15 cellular contexts compared by ENCODE assay signal in genomic region chr3:183692436-183692835, GRCh38. TPM values are rescaled to one million over a fixed set of nuclear protein-coding genes. Genes with fewer than 3 reads are reported as not detected.
DNase-seq lines count a peak whose midpoint lies in the region; ATAC-seq and TF ChIP-seq lines count a peak whose summit lies in the region.
"Had no signal": no experiment of that assay in that cellular context is flagged by ENCODE, and none has a peak within 500 bp of the region (broad histone marks: within the 10 kb centered on the region; RNA-seq: fewer than 3 reads in every experiment).

No MANE protein-coding gene starts in this region.

- no peak for ATAC-seq in stimulated activated effector memory CD8-positive, alpha-beta T cell treated with anti-CD3 and anti-CD28 coated beads, Interleukin-12 subunit alpha, Interleukin-12 subunit beta, amount 100 ng/mL, for 72 hours
- ATAC-seq: SK-N-SH treated with all-trans-retinoic acid at 6 μM for 48 hours had no signal

- H3K23ac ChIP-seq in trophoblast cell (ENCODE audit: low read length), result no peak overlapping the region

- peaks cover under 1% of the 10 kb centered on the region for H3K79me1 ChIP-seq in trophoblast cell (ENCODE audit: low read length)

- H2BK120ac ChIP-seq in trophoblast cell (ENCODE audit: insufficient read depth, low read length, poor library complexity), result no peak overlapping the region

- no peak overlapping the region for H2BK5ac ChIP-seq in trophoblast cell (ENCODE audit: low read depth, low read length, poor library complexity)

- no peaks in the 10 kb centered on the region for H3K9me3 Mint-ChIP-seq in neural progenitor cell
- no peaks in the 10 kb centered on the region for H3K9me3 Mint-ChIP-seq in stimulated activated effector memory CD8-positive, alpha-beta T cell treated with anti-CD3 and anti-CD28 coated beads, Interleukin-12 subunit alpha, Interleukin-12 subunit beta, amount 100 ng/mL, for 72 hours

- no peaks in the 10 kb centered on the region for H4K20me1 ChIP-seq in neural progenitor cell (ENCODE audit: low read depth)

- H3K18ac ChIP-seq in trophoblast cell (ENCODE audit: low read length), result no peak overlapping the region

- no peak overlapping the region for H4K12ac ChIP-seq in trophoblast cell (ENCODE audit: low read depth, low read length)

- DNase-seq in ELF-1 (ENCODE audit: low read depth, low spot score) (peak; percentile 82), NCI-H69 (lab: John Stamatoyannopoulos, UW) (peak; percentile 28), epithelial cell of esophagus (ENCODE audit: low read depth) (peak; percentile 15), trophoblast cell (peak; percentile 98 to 99), neural progenitor cell (ENCODE audit: low spot score) (no peak), NCI-H446 treated with DMSO at 0.1 percent for 48 hours (lab: John Stamatoyannopoulos, UW) (no peak)
- DNase-seq in stimulated activated effector memory CD8-positive, alpha-beta T cell treated with anti-CD3 and anti-CD28 coated beads, Interleukin-12 subunit alpha, Interleukin-12 subunit beta, amount 100 ng/mL, for 72 hours (ENCODE audit: low spot score in 2 of 2), result no peak
- DNase-seq: KG1, NCI-H1092 treated with DMSO at 0.1 percent for 48 hours, NCI-H1694 treated with DMSO at 0.1 percent for 48 hours, NCI-H446, NCI-H774, Right ventricle myocardium superior, T-helper 1 cell had no signal

- no peak overlapping the region for H3K4ac ChIP-seq in trophoblast cell (ENCODE audit: low read depth, low read length)

- no peak overlapping the region for H3K4me3 Mint-ChIP-seq in neural progenitor cell
- no peak overlapping the region for H3K4me3 Mint-ChIP-seq in stimulated activated effector memory CD8-positive, alpha-beta T cell treated with anti-CD3 and anti-CD28 coated beads, Interleukin-12 subunit alpha, Interleukin-12 subunit beta, amount 100 ng/mL, for 72 hours

- no peak overlapping the region for H3K27ac ChIP-seq in trophoblast cell (ENCODE audit: low read depth, low read length)
- H3K27ac ChIP-seq in neural progenitor cell, result no peak overlapping the region

- H2AK5ac ChIP-seq in trophoblast cell (ENCODE audit: low read length), result no peak overlapping the region

- no peaks in the 10 kb centered on the region for H3K36me3 Mint-ChIP-seq in neural progenitor cell
- no peaks in the 10 kb centered on the region for H3K36me3 Mint-ChIP-seq in stimulated activated effector memory CD8-positive, alpha-beta T cell treated with anti-CD3 and anti-CD28 coated beads, Interleukin-12 subunit alpha, Interleukin-12 subunit beta, amount 100 ng/mL, for 72 hours

- H3K14ac ChIP-seq in trophoblast cell (ENCODE audit: low read length), result no peak overlapping the region

- H3K4me1 Mint-ChIP-seq in neural progenitor cell, result peaks cover 4% of the 10 kb centered on the region
- H3K4me1 Mint-ChIP-seq in stimulated activated effector memory CD8-positive, alpha-beta T cell treated with anti-CD3 and anti-CD28 coated beads, Interleukin-12 subunit alpha, Interleukin-12 subunit beta, amount 100 ng/mL, for 72 hours, result no peaks in the 10 kb centered on the region

- H3K27me3 ChIP-seq in trophoblast cell (ENCODE audit: insufficient read depth, low read length) (no peaks in the 10 kb centered on the region), neural progenitor cell (no peaks in the 10 kb centered on the region)

- no peaks in the 10 kb centered on the region for H3F3A ChIP-seq in neural progenitor cell (ENCODE audit: low read depth)

- H2BK12ac ChIP-seq in trophoblast cell (ENCODE audit: low read length), result no peak overlapping the region

- no peak overlapping the region for H4K8ac ChIP-seq in trophoblast cell (ENCODE audit: low read depth, low read length)

- H3K27ac Mint-ChIP-seq in neural progenitor cell, result no peak overlapping the region
- H3K27ac Mint-ChIP-seq in stimulated activated effector memory CD8-positive, alpha-beta T cell treated with anti-CD3 and anti-CD28 coated beads, Interleukin-12 subunit alpha, Interleukin-12 subunit beta, amount 100 ng/mL, for 72 hours, result no peak overlapping the region

- TF ChIP-seq CTCF in epithelial cell of esophagus (IDR thresholded peaks at IDR 0.05; ENCODE audit: insufficient read depth, low read depth, low read length, missing control alignments), result no peak
- TF ChIP-seq CTCF in neural progenitor cell (IDR thresholded peaks at IDR 0.05), result no peak

- H3K9me3 ChIP-seq in trophoblast cell (ENCODE audit: insufficient read depth, low read depth, low read length) (no peaks in the 10 kb centered on the region), neural progenitor cell (ENCODE audit: low read depth) (no peaks in the 10 kb centered on the region)

- H3K36me3 ChIP-seq in trophoblast cell (ENCODE audit: control insufficient read depth in 1 of 2, insufficient read depth in 2 of 2, low read length in 2 of 2) (no peaks in the 10 kb centered on the region), neural progenitor cell (no peaks in the 10 kb centered on the region)

- peaks cover 2% of the 10 kb centered on the region for H3K27me3 Mint-ChIP-seq in neural progenitor cell (ENCODE audit: insufficient read depth, low read depth)

- H3K4me3 ChIP-seq in epithelial cell of esophagus (ENCODE audit: low read length) (no peak overlapping the region), trophoblast cell (ENCODE audit: low read depth, low read length) (no peak overlapping the region), neural progenitor cell (no peak overlapping the region)

- H2AFZ ChIP-seq in trophoblast cell (ENCODE audit: insufficient read depth, low read length, poor library complexity), result no peak overlapping the region
- no peak overlapping the region for H2AFZ ChIP-seq in neural progenitor cell (replicated peaks)

- peaks cover 2 to 4% of the 10 kb centered on the region in 2 experiments for H3K4me1 ChIP-seq in trophoblast cell (ENCODE audit: control insufficient read depth in 1 of 2, insufficient read depth in 2 of 2, low read length in 2 of 2)
- no peaks in the 10 kb centered on the region for H3K4me1 ChIP-seq in neural progenitor cell

- no peak overlapping the region for H3K9ac ChIP-seq in trophoblast cell (ENCODE audit: low read length)
- no peak overlapping the region for H3K9ac ChIP-seq in neural progenitor cell

- H3K79me2 ChIP-seq in trophoblast cell (ENCODE audit: control insufficient read depth, insufficient read depth, low read length, poor library complexity), result no peaks in the 10 kb centered on the region
- no peaks in the 10 kb centered on the region for H3K79me2 ChIP-seq in neural progenitor cell (ENCODE audit: low read depth)

- no peak overlapping the region for H3K4me2 ChIP-seq in trophoblast cell (ENCODE audit: low read length)
- no peak overlapping the region for H3K4me2 ChIP-seq in neural progenitor cell

- no CpG with 5 or more reads among the region's 10 CpGs for WGBS in trophoblast cell (ENCODE audit: extremely low coverage, insufficient coverage, insufficient read length)

- H4K91ac ChIP-seq in trophoblast cell (ENCODE audit: low read depth, low read length), result no peak overlapping the region

RNA-seq across cellular contexts. Expression of gene YEATS2, which starts 5.2 kb away (rescaled TPM):
- polyA plus RNA-seq in trophoblast cell (2013), result 16.8 and 18.4 TPM in 2 replicates
- 72.1 and 75.3 TPM in 2 replicates for total RNA-seq in neural progenitor cell (ENCODE audit: low replicate concordance)

RNA-seq across cellular contexts. Expression of gene KLHL24, which starts 57.0 kb away (rescaled TPM):
- polyA plus RNA-seq in trophoblast cell (2013), result 16.1 and 16.2 TPM in 2 replicates
- 75.9 and 97.2 TPM in 2 replicates for total RNA-seq in neural progenitor cell (ENCODE audit: low replicate concordance)

Comparison
In these comparisons a context has a peak if more than half of its experiments do, and no peak if none do; other contexts are left out.
1. DNase-seq: peak in ELF-1 (single experiment), NCI-H69 (single experiment), epithelial cell of esophagus (single experiment) and trophoblast cell (2 of 2); none in neural progenitor cell (single experiment), NCI-H446 treated with DMSO at 0.1 percent for 48 hours (single experiment) and stimulated activated effector memory CD8-positive, alpha-beta T cell treated with anti-CD3 and anti-CD28 coated beads, Interleukin-12 subunit alpha, Interleukin-12 subunit beta, amount 100 ng/mL, for 72 hours (0 of 2).